ENCODE assay signal across 10 cellular contexts in genomic region chr2:174350018-174350417, GRCh38. TPM values are rescaled to one million over a fixed set of nuclear protein-coding genes. Genes with fewer than 3 reads are reported as not detected.
DNase-seq lines count a peak whose midpoint lies in the region; ATAC-seq, FAIRE-seq and TF ChIP-seq lines count a peak whose summit lies in the region.
"Had no signal": no experiment of that assay in that cellular context is flagged by ENCODE, and none has a peak within 500 bp of the region (broad histone marks: within the 10 kb centered on the region; RNA-seq: fewer than 3 reads in every experiment).

No MANE protein-coding gene starts in this region.

- H3K9me1 ChIP-seq in K562 (ENCODE audit: control insufficient read depth, insufficient read depth, low read length): no peaks in the 10 kb centered on the region

- intact Hi-C loops in K562 (cut with micrococcal nuclease): loop anchor here (5.0 kb wide), 1 partner anchor 197 kb away; no protein-coding TSS in a partner anchor
- intact Hi-C loops in psoas muscle (cut with DNase I): no loop called here

- peak in 1 of 2 experiments; percentile 52; a peak in 2 of 4 replicates for TF ChIP-seq RAD21 in K562 (CRISPR knock-in tag; conservative IDR thresholded peaks at IDR 0.05 in 1 of 2, IDR thresholded peaks at IDR 0.05 in 1 of 2)

- H3K4me3 ChIP-seq in K562 (no peak overlapping the region), neural progenitor cell (no peak overlapping the region), psoas muscle (no peak overlapping the region)
- H3K4me3 ChIP-seq: BLaER1 had no signal

- no TSS peak for BruUV-seq in K562 (replicated peaks; lab: Mats Ljungman, UMichigan)

- H3K27me3 Mint-ChIP-seq in neural progenitor cell (ENCODE audit: insufficient read depth, low read depth): peaks cover 2% of the 10 kb centered on the region

- H3K9me3 ChIP-seq in K562 (replicated peaks; ENCODE audit: control insufficient read depth, insufficient read depth, low read depth, low read length) (no peaks in the 10 kb centered on the region), neural progenitor cell (ENCODE audit: low read depth) (no peaks in the 10 kb centered on the region), psoas muscle (no peaks in the 10 kb centered on the region)
- H3K9me3 ChIP-seq: BLaER1 had no signal

- peaks cover 15% of the 10 kb centered on the region for H3F3A ChIP-seq in neural progenitor cell (ENCODE audit: low read depth)

- DNase-seq in NCI-H2171 treated with DMSO at 0.1 percent for 48 hours (lab: John Stamatoyannopoulos, UW) (peak; percentile 41), NCI-H2171 (lab: John Stamatoyannopoulos, UW) (no peak), M059J (ENCODE audit: low read depth) (peak; percentile 25), K562 (ENCODE audit: extremely low read depth in 1 of 4, low spot score in 3 of 4) (peak in 2 of 4 experiments; percentile 47 to 57), neural progenitor cell (ENCODE audit: low spot score) (peak; percentile 37), psoas muscle (no peak), cerebellar cortex (ENCODE audit: low spot score) (no peak)

- no peak for TF ChIP-seq POLR2A in K562 (conservative IDR thresholded peaks at IDR 0.05)

- H4K20me1 ChIP-seq in K562 (replicated peaks; ENCODE audit: control insufficient read depth, insufficient read depth, low read length): no peaks in the 10 kb centered on the region
- H4K20me1 ChIP-seq in neural progenitor cell (ENCODE audit: low read depth): peaks cover 7% of the 10 kb centered on the region

- WGBS in K562 (ENCODE audit: insufficient coverage, low coverage, missing lambda C conversion rate): 38% methylated on average over 2 of the region's 2 CpGs
- 80 to 88% (median 83%) methylated on average over 2 of the region's 2 CpGs for WGBS in psoas muscle, 3 donors

- H3K27ac ChIP-seq in K562 (ENCODE audit: extremely low read depth, low read depth, low read length) (no peak overlapping the region), neural progenitor cell (no peak overlapping the region), psoas muscle (no peak overlapping the region)
- H3K27ac ChIP-seq: BLaER1 had no signal

- FAIRE-seq in K562 (lab: Jason Lieb, UNC): no peak

- no peak overlapping the region for H3K27ac Mint-ChIP-seq in neural progenitor cell

- POLR2A ChIA-PET in K562 (lab: Yijun Ruan, JAX): interaction anchor here (1.3 kb wide), 1 partner anchor 9 kb away, joined by 6 read pairs; no protein-coding TSS in a partner anchor

- H3K36me3 ChIP-seq in K562 (ENCODE audit: control insufficient read depth, insufficient read depth, low read length): no peaks in the 10 kb centered on the region
- H3K36me3 ChIP-seq in neural progenitor cell: no peaks in the 10 kb centered on the region
- H3K36me3 ChIP-seq in psoas muscle (ENCODE audit: insufficient read depth in 1 of 2, low read depth in 1 of 2): peaks cover 4 to 39% of the 10 kb centered on the region in 2 donors

- no peaks in the 10 kb centered on the region for H3K4me1 Mint-ChIP-seq in neural progenitor cell

- no peaks in the 10 kb centered on the region for H3K9me3 Mint-ChIP-seq in neural progenitor cell

- no peaks in the 10 kb centered on the region for H3K27me3 ChIP-seq in K562 (ENCODE audit: control insufficient read depth in 2 of 2, insufficient read depth in 2 of 2, low read length in 2 of 2)
- peaks cover 20% of the 10 kb centered on the region for H3K27me3 ChIP-seq in neural progenitor cell
- H3K27me3 ChIP-seq in psoas muscle (ENCODE audit: insufficient read depth in 3 of 3, low read length in 2 of 3): no peaks in the 10 kb centered on the region

- CTCF ChIA-PET in K562 (lab: Yijun Ruan, JAX; ENCODE audit: low intra/inter-chr PET ratio): interaction anchor here (1.6 kb wide), 1 partner anchor 192 kb away, joined by 3 read pairs; no protein-coding TSS in a partner anchor

- H3K79me2 ChIP-seq in K562 (ENCODE audit: control insufficient read depth, insufficient read depth, low read length): no peaks in the 10 kb centered on the region
- no peaks in the 10 kb centered on the region for H3K79me2 ChIP-seq in neural progenitor cell (ENCODE audit: low read depth)

- no peak overlapping the region for H3K4me3 Mint-ChIP-seq in neural progenitor cell

- no peaks in the 10 kb centered on the region; a peak in 2 of 5 replicates for H3K4me1 ChIP-seq in K562 (replicated peaks in 1 of 2; ENCODE audit: control insufficient read depth in 2 of 2, insufficient read depth in 2 of 2, low read length in 2 of 2)
- H3K4me1 ChIP-seq in neural progenitor cell: no peaks in the 10 kb centered on the region
- H3K4me1 ChIP-seq in psoas muscle: no peaks in the 10 kb centered on the region
- H3K4me1 ChIP-seq: BLaER1 had no signal

- ATAC-seq in K562 (peak; percentile 89), psoas muscle (no peak), HG03432 (IDR thresholded peaks at IDR 0.05; ENCODE audit: unreplicated experiment) (no peak)

- H3K4me2 ChIP-seq in K562 (ENCODE audit: insufficient read depth, low read length) (no peak overlapping the region), neural progenitor cell (no peak overlapping the region)
- H3K4me2 ChIP-seq: BLaER1 had no signal

- peak; percentile 43 to 67 (median 46); a peak in 4 of 6 replicates for TF ChIP-seq CTCF in K562 (IDR thresholded peaks at IDR 0.05 in 2 of 3, conservative IDR thresholded peaks at IDR 0.05 in 1 of 3; ENCODE audit: insufficient read depth in 2 of 3, low read depth in 1 of 3, low read length in 3 of 3)
- peak; percentile 66 for TF ChIP-seq CTCF in neural progenitor cell (IDR thresholded peaks at IDR 0.05)
- TF ChIP-seq CTCF in psoas muscle (IDR thresholded peaks at IDR 0.05): no peak

- in situ Hi-C loops in K562 (cut with MboI): no loop called here

- H2AFZ ChIP-seq in K562 (ENCODE audit: low read depth, low read length) (no peak overlapping the region), neural progenitor cell (replicated peaks) (no peak overlapping the region)

- H3K36me3 Mint-ChIP-seq in neural progenitor cell: peaks cover 11% of the 10 kb centered on the region

- TF ChIP-seq EP300 in K562 (IDR thresholded peaks at IDR 0.05; ENCODE audit: low read length): no peak

- H3K9ac ChIP-seq in K562 (ENCODE audit: insufficient read depth in 1 of 2, low read depth in 2 of 2, low read length in 2 of 2) (no peak overlapping the region), neural progenitor cell (no peak overlapping the region)
- H3K9ac ChIP-seq: BLaER1 had no signal

TF ChIP-seq in K562, 482 proteins besides CTCF, POLR2A, EP300 and RAD21 (continues in another document):
- TF ChIP-seq ARNT (IDR thresholded peaks at IDR 0.05) (no peak), FOSL1 (tag; conservative IDR thresholded peaks at IDR 0.05) (0 out of 2 replicates have a peak, but pooled peaks have one; percentile 18)

RNA-seq across cellular contexts. Expression of gene SP9, which starts 15.3 kb away (rescaled TPM):
- total RNA-seq in M059J (2014; rRNA removed; shearing (Covaris generic)): 0.91 and 1.1 TPM in 2 replicates
- 0.67 and 0.83 TPM in 2 replicates for total RNA-seq in K562 (2011; cell fraction: chromatin; rRNA removed; ENCODE audit: low replicate concordance)
- 0.66 and 0.67 TPM in 2 replicates for total RNA-seq in K562 (2011; cell fraction: nucleolus; rRNA removed)
- total RNA-seq in K562 (2011; cell fraction: nucleoplasm; rRNA removed): 0.44 and 0.84 TPM in 2 replicates
- total RNA-seq in K562 (2014; rRNA removed) (0.05 and 0.41 TPM in 2 replicates), K562 (2014; rRNA removed; fragmentation: Illumina TruSeq; extraction: Trizol) (0.06 TPM in 1 of 2 replicates, not detected in the other), K562 (2015; rRNA removed; fragmentation: Illumina TruSeq; extraction: Trizol) (0.04 TPM in 1 of 2 replicates, not detected in the other), K562 (2021) (0.18 and 0.20 TPM in 2 replicates), neural progenitor cell (ENCODE audit: low replicate concordance) (not detected in 2 replicates), psoas muscle (under 1 TPM in 2 of 4 donors, not detected in 2; 0.58 to 0.95 TPM)
- polyA plus RNA-seq in K562 (2011; rRNA removed) (0.15 and 0.23 TPM in 2 replicates), K562 (2014; fragmentation: Illumina TruSeq; extraction: Trizol) (0.07 TPM in 2 replicates), K562 (2014; fragmentation: Nextera tagmentation; extraction: Ambion mirVana) (not detected), K562 (2014; rRNA removed) (0.20 and 0.23 TPM in 2 replicates), psoas muscle (under 1 TPM in 2 of 3 donors, not detected in 1; 0.03 to 0.14 TPM)
- polyA plus RNA-seq in K562 (2011; cell fraction: cytosol; rRNA removed): 0.32 and 0.55 TPM in 2 replicates
- polyA plus RNA-seq in K562 (2011; cell fraction: nucleus; rRNA removed): 1.1 and 1.2 TPM in 2 replicates
- polyA plus RNA-seq in K562 (2012): 0.09 and 0.14 TPM in 2 replicates
- polyA minus RNA-seq in K562 (2011; rRNA and poly(A)+ RNA removed): 0.12 TPM in 1 of 2 replicates, not detected in the other
- polyA minus RNA-seq in K562 (2011; cell fraction: cytosol; rRNA and poly(A)+ RNA removed): 0.29 and 0.82 TPM in 2 replicates
- 0.81 and 1.9 TPM in 2 replicates for polyA minus RNA-seq in K562 (2011; cell fraction: nucleus; rRNA and poly(A)+ RNA removed)
- total RNA-seq: T-helper 2 cell treated with Interferon-gamma antibody and Interleukin-4, amounts not matched to agents 100 ng/mL and 5 ng/mL, for 36 hours had no signal

RNA-seq across cellular contexts. Expression of gene SCRN3, which starts 45.5 kb away (rescaled TPM):
- total RNA-seq in M059J (2014; rRNA removed; shearing (Covaris generic)): 16.5 and 22.2 TPM in 2 replicates
- total RNA-seq in K562 (2011; cell fraction: chromatin; rRNA removed; ENCODE audit: low replicate concordance): 9.2 and 17.7 TPM in 2 replicates
- 7.5 and 8.5 TPM in 2 replicates for total RNA-seq in K562 (2011; cell fraction: nucleolus; rRNA removed)
- total RNA-seq in K562 (2011; cell fraction: nucleoplasm; rRNA removed): 12.6 and 16.1 TPM in 2 replicates
- total RNA-seq in K562 (2014; rRNA removed): 14.0 and 21.8 TPM in 2 replicates
- total RNA-seq in K562 (2014; rRNA removed; fragmentation: Illumina TruSeq; extraction: Trizol): 20.6 and 23.5 TPM in 2 replicates
- total RNA-seq in K562 (2015; rRNA removed; fragmentation: Illumina TruSeq; extraction: Trizol): 20.0 and 20.4 TPM in 2 replicates
- 15.3 and 20.3 TPM in 2 replicates for total RNA-seq in K562 (2021)
- 12.6 and 18.1 TPM in 2 replicates for polyA plus RNA-seq in K562 (2011; rRNA removed)
- 4.9 and 8.2 TPM in 2 replicates for polyA plus RNA-seq in K562 (2011; cell fraction: cytosol; rRNA removed)
- polyA plus RNA-seq in K562 (2011; cell fraction: nucleus; rRNA removed): 8.8 TPM in 2 replicates
- polyA plus RNA-seq in K562 (2012): 17.9 and 21.3 TPM in 2 replicates
- 14.2 and 16.9 TPM in 2 replicates for polyA plus RNA-seq in K562 (2014; fragmentation: Illumina TruSeq; extraction: Trizol)
- polyA plus RNA-seq in K562 (2014; fragmentation: Nextera tagmentation; extraction: Ambion mirVana): 10 to 100 TPM in 1 of 2 experiments, 1 to 10 TPM in 1; 7.7 to 11.0 TPM
- 20.2 and 21.3 TPM in 2 replicates for polyA plus RNA-seq in K562 (2014; rRNA removed)
- polyA minus RNA-seq in K562 (2011; rRNA and poly(A)+ RNA removed): 20.1 and 22.1 TPM in 2 replicates
- 8.8 and 9.4 TPM in 2 replicates for polyA minus RNA-seq in K562 (2011; cell fraction: cytosol; rRNA and poly(A)+ RNA removed)
- polyA minus RNA-seq in K562 (2011; cell fraction: nucleus; rRNA and poly(A)+ RNA removed): 10.8 and 18.3 TPM in 2 replicates
- 31.0 and 32.4 TPM in 2 replicates for total RNA-seq in neural progenitor cell (ENCODE audit: low replicate concordance)
- 10 to 100 TPM; 22.5 to 44.4 (median 31.2) TPM for total RNA-seq in psoas muscle
- 10 to 100 TPM in 2 of 3 donors, 1 to 10 TPM in 1; 9.1 to 33.2 (median 11.0) TPM for polyA plus RNA-seq in psoas muscle

Comparison
In these comparisons a context has a peak if more than half of its experiments do, and no peak if none do; other contexts are left out.
1. DNase-seq: peak in NCI-H2171 treated with DMSO at 0.1 percent for 48 hours (single experiment), M059J (single experiment) and neural progenitor cell (single experiment); none in NCI-H2171 (single experiment), psoas muscle (0 of 2) and cerebellar cortex (single experiment).